Comparison of ENCODE assay signal across 11 cellular contexts in genomic region chr9:35510366-35510744, GRCh38. TPM values are rescaled to one million over a fixed set of nuclear protein-coding genes. Genes with fewer than 3 reads are reported as not detected.
DNase-seq lines count a peak whose midpoint lies in the region; ATAC-seq and TF ChIP-seq lines count a peak whose summit lies in the region.
"Had no signal": no experiment of that assay in that cellular context is flagged by ENCODE, and none has a peak within 500 bp of the region (broad histone marks: within the 10 kb centered on the region; RNA-seq: fewer than 3 reads in every experiment).

No MANE protein-coding gene starts in this region.

- peak overlapping the region; percentile 28 for H2AFZ ChIP-seq in mammary epithelial cell (ENCODE audit: low read depth, low read length)

- no TSS peak for BruUV-seq in mammary epithelial cell (replicated peaks; lab: Mats Ljungman, UMichigan)

- dilution Hi-C loops in mammary epithelial cell (cut with HindIII; ENCODE audit: low sequenced_read_pairs): no loop called here

- in situ Hi-C loops in mammary epithelial cell (cut with MboI; ENCODE audit: low sequenced_read_pairs in 2 of 2): no loop called here

- H3K4me3 ChIP-seq in mammary epithelial cell (replicated peaks in 1 of 3; ENCODE audit: insufficient read depth in 1 of 3, low read depth in 2 of 3, low read length in 3 of 3): no peak overlapping the region
- no peak overlapping the region for H3K4me3 ChIP-seq in lung
- peak overlapping the region; percentile 26 to 44 for H3K4me3 ChIP-seq in stomach smooth muscle (ENCODE audit: low read length in 2 of 2)

- peak; percentile 61 for DNase-seq in M059J (ENCODE audit: low read depth)
- DNase-seq in mammary epithelial cell: no peak
- DNase-seq in lung (ENCODE audit: low spot score): no peak
- DNase-seq in NCI-H187 treated with DMSO at 0.1 percent for 48 hours (lab: John Stamatoyannopoulos, UW): no peak
- DNase-seq in anterior cingulate cortex (lab: John Stamatoyannopoulos, UW): no peak
- DNase-seq: activated T-cell treated with anti-CD3 and anti-CD28 coated beads, Interleukin-2, amount 50 U/mL, for 24 hours; SHP77 had no signal

- intact Hi-C loops in mammary epithelial cell (cut with micrococcal nuclease): no loop called here

- peak overlapping the region; percentile 60 for H3K4me2 ChIP-seq in mammary epithelial cell (ENCODE audit: insufficient read depth, low read depth, low read length)

- no peak overlapping the region for H3K9ac ChIP-seq in mammary epithelial cell (ENCODE audit: insufficient read depth, low read length)
- peak overlapping the region in 1 of 2 donors; percentile 36 for H3K9ac ChIP-seq in stomach smooth muscle (ENCODE audit: low read length in 2 of 2)

- ATAC-seq in lung (ENCODE audit: insufficient read depth, low FRiP score) (no peak), GM19452 (IDR thresholded peaks at IDR 0.05; ENCODE audit: unreplicated experiment) (no peak), HG03175 (IDR thresholded peaks at IDR 0.05; ENCODE audit: unreplicated experiment) (no peak)

- H3K36me3 ChIP-seq in mammary epithelial cell (ENCODE audit: insufficient read depth, low read length) (no peaks in the 10 kb centered on the region), lung (ENCODE audit: control insufficient read depth in 2 of 2, insufficient read depth in 2 of 2, low read length in 2 of 2) (peaks cover 0 to 3% of the 10 kb centered on the region in 2 donors), stomach smooth muscle (ENCODE audit: control insufficient read depth in 2 of 2, insufficient read depth in 2 of 2, low read length in 2 of 2) (no peaks in the 10 kb centered on the region)

- WGBS in mammary epithelial cell (ENCODE audit: low coverage, missing lambda C conversion rate): 9% methylated on average over 3 of the region's 3 CpGs
- WGBS in lung, 2 donors: 39 to 71% methylated on average over 3 of the region's 3 CpGs

- CTCF ChIA-PET in mammary epithelial cell (lab: Charles Lee; ENCODE audit: low non-redundant PET): interaction anchor here (0.6 kb wide), 1 partner anchor 98 kb away, joined by 4 read pairs; no protein-coding TSS in a partner anchor

- H3K27ac ChIP-seq in mammary epithelial cell (ENCODE audit: insufficient read depth, low read depth, low read length) (peak overlapping the region; percentile 41), lung (ENCODE audit: low read depth in 1 of 2, low read length in 1 of 2) (peak overlapping the region; percentile 91 to 92), stomach smooth muscle (ENCODE audit: low read length) (peak overlapping the region; percentile 85)
- H3K27ac ChIP-seq: VCaP had no signal

- no peaks in the 10 kb centered on the region for H4K20me1 ChIP-seq in mammary epithelial cell (ENCODE audit: insufficient read depth, low read length)

- no peak for TF ChIP-seq CTCF in mammary epithelial cell (conservative IDR thresholded peaks at IDR 0.05 in 1 of 2, IDR thresholded peaks at IDR 0.05 in 1 of 2; ENCODE audit: extremely low read depth in 1 of 2, insufficient read depth in 1 of 2, low read depth in 1 of 2, low read length in 2 of 2)
- TF ChIP-seq CTCF in lung (IDR thresholded peaks at IDR 0.05; ENCODE audit: control extremely low read depth, extremely low read depth): no peak

- no peaks in the 10 kb centered on the region for H3K27me3 ChIP-seq in mammary epithelial cell (ENCODE audit: insufficient read depth, low read length)
- no peaks in the 10 kb centered on the region for H3K27me3 ChIP-seq in lung (ENCODE audit: control insufficient read depth, insufficient read depth)
- no peaks in the 10 kb centered on the region for H3K27me3 ChIP-seq in stomach smooth muscle (ENCODE audit: control insufficient read depth in 1 of 2, insufficient read depth in 2 of 2, low read length in 2 of 2)

- H3K9me3 ChIP-seq in mammary epithelial cell (replicated peaks; ENCODE audit: insufficient read depth, low read length) (no peaks in the 10 kb centered on the region), lung (ENCODE audit: control insufficient read depth in 2 of 2, insufficient read depth in 1 of 2, low read length in 1 of 2) (no peaks in the 10 kb centered on the region), stomach smooth muscle (ENCODE audit: control insufficient read depth in 2 of 2, low read length in 2 of 2) (no peaks in the 10 kb centered on the region)

- peaks cover 15% of the 10 kb centered on the region for H3K4me1 ChIP-seq in mammary epithelial cell (ENCODE audit: insufficient read depth, low read length)
- peaks cover 0 to 28% of the 10 kb centered on the region in 2 donors for H3K4me1 ChIP-seq in lung (ENCODE audit: control insufficient read depth in 2 of 2, insufficient read depth in 2 of 2, low read length in 2 of 2)
- peaks cover 17% of the 10 kb centered on the region for H3K4me1 ChIP-seq in stomach smooth muscle (ENCODE audit: control insufficient read depth, insufficient read depth, low read length)

- H3K79me2 ChIP-seq in mammary epithelial cell (ENCODE audit: insufficient read depth, low read length): peaks cover 66% of the 10 kb centered on the region

RNA-seq across cellular contexts. Expression of gene RUSC2, which starts 20.4 kb away (rescaled TPM):
- total RNA-seq in M059J (2014; rRNA removed; shearing (Covaris generic)): 11.5 and 24.3 TPM in 2 replicates
- total RNA-seq in mammary epithelial cell (10 to 100 TPM; 27.3 to 30.0 TPM), lung (10 to 100 TPM; 12.2 to 25.7 TPM)
- polyA plus RNA-seq in mammary epithelial cell (8.6 TPM), lung (10 to 100 TPM; 12.8 to 16.6 TPM)
- polyA minus RNA-seq in mammary epithelial cell: 14.2 TPM

Comparison
In these comparisons a context has a peak if more than half of its experiments do, and no peak if none do; other contexts are left out.
1. H3K27ac ChIP-seq: peak in every context shown above with its lines; median percentile 92 in lung; 85 in stomach smooth muscle; 41 in mammary epithelial cell.
2. H3K4me3 ChIP-seq: peak in stomach smooth muscle (2 of 2); none in mammary epithelial cell (0 of 3) and lung (single experiment).